1 cellular context compared by ENCODE assay signal in genomic region chr5:104015765-104016164, GRCh38.
TF ChIP-seq lines count a peak whose summit lies in the region.

No MANE protein-coding gene starts in this region.

TF ChIP-seq in K562, 482 proteins besides CTCF, POLR2A, EP300 and RAD21 (continued from another document):
- TF ChIP-seq PKNOX1 (IDR thresholded peaks at IDR 0.05) (peak; percentile 96), CBFA2T3 (IDR thresholded peaks at IDR 0.05) (peak; percentile 59), TEAD4 (IDR thresholded peaks at IDR 0.05; ENCODE audit: low read length) (peak; percentile 48; the same call in 1 of the 2 replicates), TEAD4 (CRISPR knock-in tag; IDR thresholded peaks at IDR 0.05; ENCODE audit: borderline replicate concordance) (no peak), PBX2 (CRISPR knock-in tag; IDR thresholded peaks at IDR 0.05; ENCODE audit: low read depth) (no peak), PBX2 (tag; conservative IDR thresholded peaks at IDR 0.05; ENCODE audit: low read depth) (peak; percentile 57), TAL1 (IDR thresholded peaks at IDR 0.05) (peak; percentile 40)
TF ChIP-seq in K562: peak in this region for 13.
